ENCODE assay signal across 2 cellular contexts in genomic region chr6:24486065-24486464, GRCh38.
TF ChIP-seq lines count a peak whose summit lies in the region.

No MANE protein-coding gene starts in this region.

TF ChIP-seq in GM12891, 5 proteins besides CTCF, POLR2A, EP300 and RAD21:
- TF ChIP-seq POU2F2 (IDR thresholded peaks at IDR 0.05; ENCODE audit: low read depth, low read length) = no peak
- TF ChIP-seq SPI1 (IDR thresholded peaks at IDR 0.05; ENCODE audit: low read depth, low read length) = no peak
- TF ChIP-seq POLR2AphosphoS5 (IDR thresholded peaks at IDR 0.05; ENCODE audit: low read depth, low read length) = no peak
- no peak for TF ChIP-seq PAX5 (IDR thresholded peaks at IDR 0.05; ENCODE audit: insufficient read depth, low read length, severe bottlenecking)
- no peak for TF ChIP-seq TAF1 (IDR thresholded peaks at IDR 0.05; ENCODE audit: low read depth, low read length)

TF ChIP-seq in GM12878, 131 proteins besides CTCF, POLR2A, EP300 and RAD21:
- TF ChIP-seq BRCA1 (IDR thresholded peaks at IDR 0.05; ENCODE audit: low read depth, low read length) (no peak), RUNX3 (IDR thresholded peaks at IDR 0.05; ENCODE audit: low read length) (0 out of 2 replicates have a peak, but pooled peaks have one; percentile 8)
